Comparison of ENCODE assay signal across 10 cellular contexts in the genomic region with DNA sequence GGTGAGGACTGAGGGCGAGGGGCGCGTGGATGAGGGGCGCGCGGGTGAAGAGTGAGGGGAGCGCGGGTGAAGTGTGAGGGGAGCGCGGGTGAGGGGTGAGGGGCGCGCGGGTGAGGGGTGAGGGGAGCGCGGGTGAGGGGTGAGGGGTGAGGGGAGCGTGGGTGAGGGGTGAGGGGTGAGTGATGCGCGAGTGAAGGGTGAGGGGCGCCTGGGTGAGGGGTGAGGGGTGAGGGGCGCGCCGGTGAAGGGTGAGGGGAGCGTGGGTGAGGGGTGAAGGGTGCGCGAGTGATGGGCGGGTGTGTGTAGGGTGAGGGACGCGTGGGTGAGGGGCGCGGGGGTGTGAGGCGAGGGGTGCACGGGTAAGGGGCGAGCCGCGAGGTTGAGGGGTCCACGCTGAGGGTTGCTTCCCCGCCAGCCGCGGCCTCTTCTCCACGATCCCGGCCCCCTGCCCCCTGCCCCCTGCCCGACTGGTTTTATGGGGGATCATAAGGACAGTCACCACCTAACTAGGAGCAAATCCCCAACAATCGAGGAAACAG. TPM values are rescaled to one million over a fixed set of nuclear protein-coding genes. Genes with fewer than 3 reads are reported as not detected.
A peak's percentile ranks its signal among the peaks of the same experiment; 100 is the strongest.
DNase-seq lines count a peak whose midpoint lies in the region; ATAC-seq and TF ChIP-seq lines count a peak whose summit lies in the region.
"Had no signal": no experiment of that assay in that cellular context is flagged by ENCODE, and none has a peak within 500 bp of the region (broad histone marks: within the 10 kb centered on the region; RNA-seq: fewer than 3 reads in every experiment).

No MANE protein-coding gene starts in this region.

- H3K9me3 Mint-ChIP-seq in activated CD4-positive, alpha-beta T cell treated with anti-CD3 and anti-CD28 coated beads for 36 hours (ENCODE audit: low read depth), result no peaks in the 10 kb centered on the region

- ATAC-seq in activated CD4-positive, alpha-beta T cell treated with anti-CD3 and anti-CD28 coated beads for 36 hours, result no peak
- ATAC-seq in GM18517 (IDR thresholded peaks at IDR 0.05; ENCODE audit: unreplicated experiment) (no peak), HG03045 (IDR thresholded peaks at IDR 0.05; ENCODE audit: unreplicated experiment) (no peak)

- H3K36me3 ChIP-seq in breast epithelium, result no peaks in the 10 kb centered on the region
- H3K36me3 ChIP-seq in thymus (ENCODE audit: control insufficient read depth, insufficient read depth), result peaks cover 16% of the 10 kb centered on the region

- 33 to 53% methylated on average over 33 to 42 of the region's 43 CpGs for WGBS in lower leg skin, 2 donors
- WGBS in thymus, result 35% methylated on average over 43 of the region's 43 CpGs

- peaks cover 10% of the 10 kb centered on the region for H3K36me3 Mint-ChIP-seq in activated CD4-positive, alpha-beta T cell treated with anti-CD3 and anti-CD28 coated beads for 36 hours (ENCODE audit: low read depth)
- H3K36me3 Mint-ChIP-seq: activated naive CD8-positive, alpha-beta T cell had no signal

- H3K4me3 Mint-ChIP-seq in activated CD4-positive, alpha-beta T cell treated with anti-CD3 and anti-CD28 coated beads for 36 hours, result peak overlapping the region; percentile 40

- H3K9me3 ChIP-seq in breast epithelium (no peaks in the 10 kb centered on the region), thymus (ENCODE audit: control insufficient read depth) (no peaks in the 10 kb centered on the region)

- peak overlapping the region; percentile 81 to 98 (median 97) for H3K4me3 ChIP-seq in breast epithelium
- peak overlapping the region; percentile 66 for H3K4me3 ChIP-seq in lower leg skin (ENCODE audit: low read depth, poor library complexity, severe bottlenecking)
- peak overlapping the region; percentile 90 for H3K4me3 ChIP-seq in thymus (ENCODE audit: low read length)

- no peaks in the 10 kb centered on the region for H3K27me3 ChIP-seq in breast epithelium
- H3K27me3 ChIP-seq in thymus (ENCODE audit: control insufficient read depth, insufficient read depth), result peaks cover 12% of the 10 kb centered on the region

- H3K27me3 Mint-ChIP-seq in activated CD4-positive, alpha-beta T cell treated with anti-CD3 and anti-CD28 coated beads for 36 hours, result no peaks in the 10 kb centered on the region
- H3K27me3 Mint-ChIP-seq: activated naive CD8-positive, alpha-beta T cell had no signal

- peaks cover 37% of the 10 kb centered on the region for H3K4me1 Mint-ChIP-seq in activated CD4-positive, alpha-beta T cell treated with anti-CD3 and anti-CD28 coated beads for 36 hours

- H3K4me1 ChIP-seq in breast epithelium, result peaks cover 0 to 13% of the 10 kb centered on the region in 2 donors
- H3K4me1 ChIP-seq in thymus (ENCODE audit: control insufficient read depth, insufficient read depth, low read length), result peaks cover 15% of the 10 kb centered on the region

- TF ChIP-seq POLR2A in breast epithelium (IDR thresholded peaks at IDR 0.05), result no peak
- TF ChIP-seq POLR2A in lower leg skin (IDR thresholded peaks at IDR 0.05), result no peak

- CTCF ChIA-PET in activated CD4-positive, alpha-beta T cell treated with anti-CD3 and anti-CD28 coated beads for 36 hours (lab: Charles Lee), result interaction anchor here (0.5 to 1.6 kb wide), 2 partner anchors 9 to 15 kb away, joined by 3 read pairs; no protein-coding TSS in a partner anchor

- H3K27ac ChIP-seq in breast epithelium (peak overlapping the region in 1 of 2 donors; percentile 91), thymus (ENCODE audit: low read depth) (no peak overlapping the region)

- TF ChIP-seq CTCF in breast epithelium (IDR thresholded peaks at IDR 0.05) (no peak), lower leg skin (IDR thresholded peaks at IDR 0.05) (no peak)

- POLR2A ChIA-PET in activated CD4-positive, alpha-beta T cell treated with anti-CD3 and anti-CD28 coated beads for 36 hours (lab: Charles Lee), result no interaction called here

- DNase-seq in activated CD4-positive, alpha-beta T cell treated with anti-CD3 and anti-CD28 coated beads for 36 hours, result no peak
- no peak for DNase-seq in activated CD4-positive, alpha-beta T cell treated with anti-CD3 and anti-CD28 coated beads, Interleukin-2, amount 50 U/mL, for 4 hours
- DNase-seq in breast epithelium (ENCODE audit: low spot score in 2 of 2) (peak in 1 of 2 donors; percentile 50), lower leg skin (ENCODE audit: low spot score in 2 of 2) (peak in 1 of 2 donors; percentile 84), NCI-H2081 (lab: John Stamatoyannopoulos, UW) (no peak)
- DNase-seq: 8988T had no signal

- no peak overlapping the region for H3K27ac Mint-ChIP-seq in activated CD4-positive, alpha-beta T cell treated with anti-CD3 and anti-CD28 coated beads for 36 hours
- H3K27ac Mint-ChIP-seq: activated naive CD8-positive, alpha-beta T cell had no signal

- intact Hi-C loops in activated CD4-positive, alpha-beta T cell treated with anti-CD3 and anti-CD28 coated beads for 36 hours (cut with DNase I, micrococcal nuclease), result loop anchor here in 1 of 2 experiments (5.0 kb wide), 2 partner anchors 550 to 885 kb away; a partner anchor contains a TSS
- intact Hi-C loops in breast epithelium (cut with DNase I; ENCODE audit: low total_unique reads) (no loop called here), lower leg skin (cut with DNase I; ENCODE audit: low total_unique reads) (no loop called here)

RNA-seq across cellular contexts. Expression of a gene that starts 1.1 kb away (rescaled TPM):
- total RNA-seq in activated CD4-positive, alpha-beta T cell treated with anti-CD3 and anti-CD28 coated beads for 36 hours, result 10 to 100 TPM; 23.4 to 28.5 TPM
- total RNA-seq in breast epithelium (100 to 1,000 TPM in 1 of 3 donors, 10 to 100 TPM in 2; 45.2 to 141 (median 65.9) TPM), lower leg skin (100 to 1,000 TPM in 1 of 4 donors, 10 to 100 TPM in 3; 65.6 to 112 (median 75.3) TPM)
- polyA plus RNA-seq in thymus, result 91.3 TPM

RNA-seq across cellular contexts. Expression of a gene that starts 11.9 kb away (rescaled TPM):
- total RNA-seq in activated CD4-positive, alpha-beta T cell treated with anti-CD3 and anti-CD28 coated beads for 36 hours, result 10 to 100 TPM; 14.4 to 16.9 TPM
- total RNA-seq in breast epithelium, result 10 to 100 TPM; 24.6 to 42.1 (median 38.3) TPM
- 10 to 100 TPM; 34.7 to 77.3 (median 62.2) TPM for total RNA-seq in lower leg skin
- polyA plus RNA-seq in thymus, result 25.8 TPM

RNA-seq across cellular contexts. Expression of a gene that starts 35.8 kb away (rescaled TPM):
- total RNA-seq in activated CD4-positive, alpha-beta T cell treated with anti-CD3 and anti-CD28 coated beads for 36 hours, result 100 to 1,000 TPM; 150 to 194 TPM
- total RNA-seq in breast epithelium, result 10 to 100 TPM; 21.4 to 39.2 (median 23.9) TPM
- total RNA-seq in lower leg skin, result 10 to 100 TPM; 12.6 to 49.9 (median 24.0) TPM
- polyA plus RNA-seq in thymus, result 99.0 TPM
